Comparison of ENCODE assay signal across 2 cellular contexts in the genomic region with DNA sequence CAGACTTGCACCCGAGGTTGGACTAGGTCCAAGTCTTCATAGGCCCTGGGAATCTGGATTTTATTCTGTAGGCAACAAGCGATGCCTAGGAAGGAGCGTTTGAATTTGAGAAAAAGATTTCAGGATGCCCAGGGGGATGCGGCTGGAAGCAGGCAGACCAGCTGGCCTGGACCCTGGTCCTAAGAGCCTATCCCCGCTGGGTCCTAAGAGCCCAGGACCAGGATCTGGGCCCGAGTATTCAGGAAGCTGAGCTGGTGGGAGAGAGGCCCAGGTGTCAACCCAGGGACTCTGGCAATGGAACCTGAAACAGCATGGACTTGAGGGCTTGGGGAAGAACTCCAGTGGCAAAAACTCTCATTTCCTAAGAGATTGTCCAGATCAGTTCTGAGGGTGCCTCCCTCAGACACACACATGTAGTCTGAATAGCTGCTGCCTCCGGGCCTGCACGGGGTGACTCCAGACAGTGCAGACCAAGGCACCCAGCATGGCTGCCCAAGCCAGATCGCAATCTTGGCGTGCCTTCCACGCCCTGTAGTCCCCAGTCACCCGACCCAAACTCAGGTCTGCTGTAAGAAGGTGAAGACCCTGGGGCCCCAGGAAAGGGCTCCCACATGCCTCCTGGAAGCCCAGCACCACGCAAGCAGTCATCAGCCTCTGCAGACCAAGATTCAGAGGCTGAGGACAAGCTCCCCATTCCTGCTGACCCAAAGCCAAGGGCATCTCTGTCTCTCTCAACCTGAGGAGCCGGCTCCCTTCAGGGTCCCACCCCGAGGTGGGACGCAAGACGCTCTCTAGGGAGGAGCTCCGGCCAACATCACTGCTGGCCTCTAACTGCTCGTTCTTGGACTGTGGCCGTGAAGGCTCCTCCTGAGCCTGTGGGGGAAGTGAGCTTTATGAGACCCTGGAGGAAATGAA.
TF ChIP-seq lines count a peak whose summit lies in the region.

No MANE protein-coding gene starts in this region.

TF ChIP-seq in GM23338, 12 proteins besides CTCF, POLR2A, EP300 and RAD21:
- TF ChIP-seq STAT1 (IDR thresholded peaks at IDR 0.05; ENCODE audit: unreplicated experiment), result no peak
- TF ChIP-seq, protein P1, sequence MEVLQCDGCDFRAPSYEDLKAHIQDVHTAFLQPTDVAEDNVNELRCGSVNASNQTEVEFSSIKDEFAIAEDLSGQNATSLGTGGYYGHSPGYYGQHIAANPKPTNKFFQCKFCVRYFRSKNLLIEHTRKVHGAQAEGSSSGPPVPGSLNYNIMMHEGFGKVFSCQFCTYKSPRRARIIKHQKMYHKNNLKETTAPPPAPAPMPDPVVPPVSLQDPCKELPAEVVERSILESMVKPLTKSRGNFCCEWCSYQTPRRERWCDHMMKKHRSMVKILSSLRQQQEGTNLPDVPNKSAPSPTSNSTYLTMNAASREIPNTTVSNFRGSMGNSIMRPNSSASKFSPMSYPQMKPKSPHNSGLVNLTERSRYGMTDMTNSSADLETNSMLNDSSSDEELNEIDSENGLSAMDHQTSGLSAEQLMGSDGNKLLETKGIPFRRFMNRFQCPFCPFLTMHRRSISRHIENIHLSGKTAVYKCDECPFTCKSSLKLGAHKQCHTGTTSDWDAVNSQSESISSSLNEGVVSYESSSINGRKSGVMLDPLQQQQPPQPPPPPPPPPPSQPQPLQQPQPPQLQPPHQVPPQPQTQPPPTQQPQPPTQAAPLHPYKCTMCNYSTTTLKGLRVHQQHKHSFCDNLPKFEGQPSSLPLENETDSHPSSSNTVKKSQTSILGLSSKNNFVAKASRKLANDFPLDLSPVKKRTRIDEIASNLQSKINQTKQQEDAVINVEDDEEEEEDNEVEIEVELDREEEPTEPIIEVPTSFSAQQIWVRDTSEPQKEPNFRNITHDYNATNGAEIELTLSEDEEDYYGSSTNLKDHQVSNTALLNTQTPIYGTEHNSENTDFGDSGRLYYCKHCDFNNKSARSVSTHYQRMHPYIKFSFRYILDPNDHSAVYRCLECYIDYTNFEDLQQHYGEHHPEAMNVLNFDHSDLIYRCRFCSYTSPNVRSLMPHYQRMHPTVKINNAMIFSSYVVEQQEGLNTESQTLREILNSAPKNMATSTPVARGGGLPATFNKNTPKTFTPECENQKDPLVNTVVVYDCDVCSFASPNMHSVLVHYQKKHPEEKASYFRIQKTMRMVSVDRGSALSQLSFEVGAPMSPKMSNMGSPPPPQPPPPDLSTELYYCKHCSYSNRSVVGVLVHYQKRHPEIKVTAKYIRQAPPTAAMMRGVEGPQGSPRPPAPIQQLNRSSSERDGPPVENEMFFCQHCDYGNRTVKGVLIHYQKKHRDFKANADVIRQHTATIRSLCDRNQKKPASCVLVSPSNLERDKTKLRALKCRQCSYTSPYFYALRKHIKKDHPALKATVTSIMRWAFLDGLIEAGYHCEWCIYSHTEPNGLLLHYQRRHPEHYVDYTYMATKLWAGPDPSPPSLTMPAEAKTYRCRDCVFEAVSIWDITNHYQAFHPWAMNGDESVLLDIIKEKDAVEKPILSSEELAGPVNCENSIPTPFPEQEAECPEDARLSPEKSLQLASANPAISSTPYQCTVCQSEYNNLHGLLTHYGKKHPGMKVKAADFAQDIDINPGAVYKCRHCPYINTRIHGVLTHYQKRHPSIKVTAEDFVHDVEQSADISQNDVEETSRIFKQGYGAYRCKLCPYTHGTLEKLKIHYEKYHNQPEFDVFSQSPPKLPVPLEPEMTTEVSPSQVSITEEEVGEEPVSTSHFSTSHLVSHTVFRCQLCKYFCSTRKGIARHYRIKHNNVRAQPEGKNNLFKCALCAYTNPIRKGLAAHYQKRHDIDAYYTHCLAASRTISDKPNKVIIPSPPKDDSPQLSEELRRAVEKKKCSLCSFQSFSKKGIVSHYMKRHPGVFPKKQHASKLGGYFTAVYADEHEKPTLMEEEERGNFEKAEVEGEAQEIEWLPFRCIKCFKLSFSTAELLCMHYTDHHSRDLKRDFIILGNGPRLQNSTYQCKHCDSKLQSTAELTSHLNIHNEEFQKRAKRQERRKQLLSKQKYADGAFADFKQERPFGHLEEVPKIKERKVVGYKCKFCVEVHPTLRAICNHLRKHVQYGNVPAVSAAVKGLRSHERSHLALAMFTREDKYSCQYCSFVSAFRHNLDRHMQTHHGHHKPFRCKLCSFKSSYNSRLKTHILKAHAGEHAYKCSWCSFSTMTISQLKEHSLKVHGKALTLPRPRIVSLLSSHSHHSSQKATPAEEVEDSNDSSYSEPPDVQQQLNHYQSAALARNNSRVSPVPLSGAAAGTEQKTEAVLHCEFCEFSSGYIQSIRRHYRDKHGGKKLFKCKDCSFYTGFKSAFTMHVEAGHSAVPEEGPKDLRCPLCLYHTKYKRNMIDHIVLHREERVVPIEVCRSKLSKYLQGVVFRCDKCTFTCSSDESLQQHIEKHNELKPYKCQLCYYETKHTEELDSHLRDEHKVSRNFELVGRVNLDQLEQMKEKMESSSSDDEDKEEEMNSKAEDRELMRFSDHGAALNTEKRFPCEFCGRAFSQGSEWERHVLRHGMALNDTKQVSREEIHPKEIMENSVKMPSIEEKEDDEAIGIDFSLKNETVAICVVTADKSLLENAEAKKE (CRISPR knock-in tag; IDR thresholded peaks at IDR 0.05), result no peak
- TF ChIP-seq, protein P2, sequence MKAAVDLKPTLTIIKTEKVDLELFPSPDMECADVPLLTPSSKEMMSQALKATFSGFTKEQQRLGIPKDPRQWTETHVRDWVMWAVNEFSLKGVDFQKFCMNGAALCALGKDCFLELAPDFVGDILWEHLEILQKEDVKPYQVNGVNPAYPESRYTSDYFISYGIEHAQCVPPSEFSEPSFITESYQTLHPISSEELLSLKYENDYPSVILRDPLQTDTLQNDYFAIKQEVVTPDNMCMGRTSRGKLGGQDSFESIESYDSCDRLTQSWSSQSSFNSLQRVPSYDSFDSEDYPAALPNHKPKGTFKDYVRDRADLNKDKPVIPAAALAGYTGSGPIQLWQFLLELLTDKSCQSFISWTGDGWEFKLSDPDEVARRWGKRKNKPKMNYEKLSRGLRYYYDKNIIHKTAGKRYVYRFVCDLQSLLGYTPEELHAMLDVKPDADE (IDR thresholded peaks at IDR 0.05), result no peak
- no peak for TF ChIP-seq CREB1 (CRISPR knock-in tag; IDR thresholded peaks at IDR 0.05; ENCODE audit: low read depth)
- TF ChIP-seq POLR2AphosphoS5 (IDR thresholded peaks at IDR 0.05; ENCODE audit: low read depth), result no peak
- TF ChIP-seq, protein P3, sequence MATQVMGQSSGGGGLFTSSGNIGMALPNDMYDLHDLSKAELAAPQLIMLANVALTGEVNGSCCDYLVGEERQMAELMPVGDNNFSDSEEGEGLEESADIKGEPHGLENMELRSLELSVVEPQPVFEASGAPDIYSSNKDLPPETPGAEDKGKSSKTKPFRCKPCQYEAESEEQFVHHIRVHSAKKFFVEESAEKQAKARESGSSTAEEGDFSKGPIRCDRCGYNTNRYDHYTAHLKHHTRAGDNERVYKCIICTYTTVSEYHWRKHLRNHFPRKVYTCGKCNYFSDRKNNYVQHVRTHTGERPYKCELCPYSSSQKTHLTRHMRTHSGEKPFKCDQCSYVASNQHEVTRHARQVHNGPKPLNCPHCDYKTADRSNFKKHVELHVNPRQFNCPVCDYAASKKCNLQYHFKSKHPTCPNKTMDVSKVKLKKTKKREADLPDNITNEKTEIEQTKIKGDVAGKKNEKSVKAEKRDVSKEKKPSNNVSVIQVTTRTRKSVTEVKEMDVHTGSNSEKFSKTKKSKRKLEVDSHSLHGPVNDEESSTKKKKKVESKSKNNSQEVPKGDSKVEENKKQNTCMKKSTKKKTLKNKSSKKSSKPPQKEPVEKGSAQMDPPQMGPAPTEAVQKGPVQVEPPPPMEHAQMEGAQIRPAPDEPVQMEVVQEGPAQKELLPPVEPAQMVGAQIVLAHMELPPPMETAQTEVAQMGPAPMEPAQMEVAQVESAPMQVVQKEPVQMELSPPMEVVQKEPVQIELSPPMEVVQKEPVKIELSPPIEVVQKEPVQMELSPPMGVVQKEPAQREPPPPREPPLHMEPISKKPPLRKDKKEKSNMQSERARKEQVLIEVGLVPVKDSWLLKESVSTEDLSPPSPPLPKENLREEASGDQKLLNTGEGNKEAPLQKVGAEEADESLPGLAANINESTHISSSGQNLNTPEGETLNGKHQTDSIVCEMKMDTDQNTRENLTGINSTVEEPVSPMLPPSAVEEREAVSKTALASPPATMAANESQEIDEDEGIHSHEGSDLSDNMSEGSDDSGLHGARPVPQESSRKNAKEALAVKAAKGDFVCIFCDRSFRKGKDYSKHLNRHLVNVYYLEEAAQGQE (IDR thresholded peaks at IDR 0.05; ENCODE audit: unreplicated experiment), result no peak

TF ChIP-seq in HepG2, 621 proteins besides CTCF, POLR2A, EP300 and RAD21 (continues in another document):
- TF ChIP-seq, protein P4, sequence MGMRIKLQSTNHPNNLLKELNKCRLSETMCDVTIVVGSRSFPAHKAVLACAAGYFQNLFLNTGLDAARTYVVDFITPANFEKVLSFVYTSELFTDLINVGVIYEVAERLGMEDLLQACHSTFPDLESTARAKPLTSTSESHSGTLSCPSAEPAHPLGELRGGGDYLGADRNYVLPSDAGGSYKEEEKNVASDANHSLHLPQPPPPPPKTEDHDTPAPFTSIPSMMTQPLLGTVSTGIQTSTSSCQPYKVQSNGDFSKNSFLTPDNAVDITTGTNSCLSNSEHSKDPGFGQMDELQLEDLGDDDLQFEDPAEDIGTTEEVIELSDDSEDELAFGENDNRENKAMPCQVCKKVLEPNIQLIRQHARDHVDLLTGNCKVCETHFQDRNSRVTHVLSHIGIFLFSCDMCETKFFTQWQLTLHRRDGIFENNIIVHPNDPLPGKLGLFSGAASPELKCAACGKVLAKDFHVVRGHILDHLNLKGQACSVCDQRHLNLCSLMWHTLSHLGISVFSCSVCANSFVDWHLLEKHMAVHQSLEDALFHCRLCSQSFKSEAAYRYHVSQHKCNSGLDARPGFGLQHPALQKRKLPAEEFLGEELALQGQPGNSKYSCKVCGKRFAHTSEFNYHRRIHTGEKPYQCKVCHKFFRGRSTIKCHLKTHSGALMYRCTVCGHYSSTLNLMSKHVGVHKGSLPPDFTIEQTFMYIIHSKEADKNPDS (CRISPR knock-in tag; IDR thresholded peaks at IDR 0.05), result no peak
- TF ChIP-seq, protein P5, sequence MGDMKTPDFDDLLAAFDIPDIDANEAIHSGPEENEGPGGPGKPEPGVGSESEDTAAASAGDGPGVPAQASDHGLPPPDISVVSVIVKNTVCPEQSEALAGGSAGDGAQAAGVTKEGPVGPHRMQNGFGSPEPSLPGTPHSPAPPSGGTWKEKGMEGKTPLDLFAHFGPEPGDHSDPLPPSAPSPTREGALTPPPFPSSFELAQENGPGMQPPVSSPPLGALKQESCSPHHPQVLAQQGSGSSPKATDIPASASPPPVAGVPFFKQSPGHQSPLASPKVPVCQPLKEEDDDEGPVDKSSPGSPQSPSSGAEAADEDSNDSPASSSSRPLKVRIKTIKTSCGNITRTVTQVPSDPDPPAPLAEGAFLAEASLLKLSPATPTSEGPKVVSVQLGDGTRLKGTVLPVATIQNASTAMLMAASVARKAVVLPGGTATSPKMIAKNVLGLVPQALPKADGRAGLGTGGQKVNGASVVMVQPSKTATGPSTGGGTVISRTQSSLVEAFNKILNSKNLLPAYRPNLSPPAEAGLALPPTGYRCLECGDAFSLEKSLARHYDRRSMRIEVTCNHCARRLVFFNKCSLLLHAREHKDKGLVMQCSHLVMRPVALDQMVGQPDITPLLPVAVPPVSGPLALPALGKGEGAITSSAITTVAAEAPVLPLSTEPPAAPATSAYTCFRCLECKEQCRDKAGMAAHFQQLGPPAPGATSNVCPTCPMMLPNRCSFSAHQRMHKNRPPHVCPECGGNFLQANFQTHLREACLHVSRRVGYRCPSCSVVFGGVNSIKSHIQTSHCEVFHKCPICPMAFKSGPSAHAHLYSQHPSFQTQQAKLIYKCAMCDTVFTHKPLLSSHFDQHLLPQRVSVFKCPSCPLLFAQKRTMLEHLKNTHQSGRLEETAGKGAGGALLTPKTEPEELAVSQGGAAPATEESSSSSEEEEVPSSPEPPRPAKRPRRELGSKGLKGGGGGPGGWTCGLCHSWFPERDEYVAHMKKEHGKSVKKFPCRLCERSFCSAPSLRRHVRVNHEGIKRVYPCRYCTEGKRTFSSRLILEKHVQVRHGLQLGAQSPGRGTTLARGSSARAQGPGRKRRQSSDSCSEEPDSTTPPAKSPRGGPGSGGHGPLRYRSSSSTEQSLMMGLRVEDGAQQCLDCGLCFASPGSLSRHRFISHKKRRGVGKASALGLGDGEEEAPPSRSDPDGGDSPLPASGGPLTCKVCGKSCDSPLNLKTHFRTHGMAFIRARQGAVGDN (CRISPR knock-in tag; IDR thresholded peaks at IDR 0.05), result peak; percentile 37; the same call in 1 of the 2 replicates
- TF ChIP-seq ELF1 (CRISPR knock-in tag; IDR thresholded peaks at IDR 0.05) (no peak), CBX5 (CRISPR knock-in tag; IDR thresholded peaks at IDR 0.05; ENCODE audit: borderline replicate concordance) (no peak), ZBTB3 (CRISPR knock-in tag; IDR thresholded peaks at IDR 0.05; ENCODE audit: borderline replicate concordance, low read depth) (no peak), HNRNPLL (IDR thresholded peaks at IDR 0.05; ENCODE audit: low read depth, low read length, poor library complexity, severe bottlenecking) (no peak), TGIF2 (CRISPR knock-in tag; IDR thresholded peaks at IDR 0.05) (no peak), NFE2L2 (IDR thresholded peaks at IDR 0.05; ENCODE audit: low read length) (no peak), ZNF674 (CRISPR knock-in tag; IDR thresholded peaks at IDR 0.05; ENCODE audit: low read depth) (0 out of 2 replicates have a peak, but pooled peaks have one; percentile 60), DMAP1 (CRISPR knock-in tag; IDR thresholded peaks at IDR 0.05) (no peak), NR2F6 (IDR thresholded peaks at IDR 0.05) (no peak), NR2F6 (CRISPR knock-in tag; IDR thresholded peaks at IDR 0.05) (no peak), ZNF564 (CRISPR knock-in tag; IDR thresholded peaks at IDR 0.05) (no peak), RBM22 (optimal IDR thresholded peaks at IDR 0.05; ENCODE audit: low read length) (peak; percentile 86), ZEB1 (IDR thresholded peaks at IDR 0.05; ENCODE audit: insufficient replicate concordance, low read depth) (no peak)
- TF ChIP-seq, protein P6, sequence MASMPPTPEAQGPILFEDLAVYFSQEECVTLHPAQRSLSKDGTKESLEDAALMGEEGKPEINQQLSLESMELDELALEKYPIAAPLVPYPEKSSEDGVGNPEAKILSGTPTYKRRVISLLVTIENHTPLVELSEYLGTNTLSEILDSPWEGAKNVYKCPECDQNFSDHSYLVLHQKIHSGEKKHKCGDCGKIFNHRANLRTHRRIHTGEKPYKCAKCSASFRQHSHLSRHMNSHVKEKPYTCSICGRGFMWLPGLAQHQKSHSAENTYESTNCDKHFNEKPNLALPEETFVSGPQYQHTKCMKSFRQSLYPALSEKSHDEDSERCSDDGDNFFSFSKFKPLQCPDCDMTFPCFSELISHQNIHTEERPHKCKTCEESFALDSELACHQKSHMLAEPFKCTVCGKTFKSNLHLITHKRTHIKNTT (CRISPR knock-in tag; IDR thresholded peaks at IDR 0.05), result no peak
- TF ChIP-seq, protein P7, sequence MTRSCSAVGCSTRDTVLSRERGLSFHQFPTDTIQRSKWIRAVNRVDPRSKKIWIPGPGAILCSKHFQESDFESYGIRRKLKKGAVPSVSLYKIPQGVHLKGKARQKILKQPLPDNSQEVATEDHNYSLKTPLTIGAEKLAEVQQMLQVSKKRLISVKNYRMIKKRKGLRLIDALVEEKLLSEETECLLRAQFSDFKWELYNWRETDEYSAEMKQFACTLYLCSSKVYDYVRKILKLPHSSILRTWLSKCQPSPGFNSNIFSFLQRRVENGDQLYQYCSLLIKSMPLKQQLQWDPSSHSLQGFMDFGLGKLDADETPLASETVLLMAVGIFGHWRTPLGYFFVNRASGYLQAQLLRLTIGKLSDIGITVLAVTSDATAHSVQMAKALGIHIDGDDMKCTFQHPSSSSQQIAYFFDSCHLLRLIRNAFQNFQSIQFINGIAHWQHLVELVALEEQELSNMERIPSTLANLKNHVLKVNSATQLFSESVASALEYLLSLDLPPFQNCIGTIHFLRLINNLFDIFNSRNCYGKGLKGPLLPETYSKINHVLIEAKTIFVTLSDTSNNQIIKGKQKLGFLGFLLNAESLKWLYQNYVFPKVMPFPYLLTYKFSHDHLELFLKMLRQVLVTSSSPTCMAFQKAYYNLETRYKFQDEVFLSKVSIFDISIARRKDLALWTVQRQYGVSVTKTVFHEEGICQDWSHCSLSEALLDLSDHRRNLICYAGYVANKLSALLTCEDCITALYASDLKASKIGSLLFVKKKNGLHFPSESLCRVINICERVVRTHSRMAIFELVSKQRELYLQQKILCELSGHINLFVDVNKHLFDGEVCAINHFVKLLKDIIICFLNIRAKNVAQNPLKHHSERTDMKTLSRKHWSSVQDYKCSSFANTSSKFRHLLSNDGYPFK (CRISPR knock-in tag; IDR thresholded peaks at IDR 0.05; ENCODE audit: borderline replicate concordance), result no peak
